In the genomic region with DNA sequence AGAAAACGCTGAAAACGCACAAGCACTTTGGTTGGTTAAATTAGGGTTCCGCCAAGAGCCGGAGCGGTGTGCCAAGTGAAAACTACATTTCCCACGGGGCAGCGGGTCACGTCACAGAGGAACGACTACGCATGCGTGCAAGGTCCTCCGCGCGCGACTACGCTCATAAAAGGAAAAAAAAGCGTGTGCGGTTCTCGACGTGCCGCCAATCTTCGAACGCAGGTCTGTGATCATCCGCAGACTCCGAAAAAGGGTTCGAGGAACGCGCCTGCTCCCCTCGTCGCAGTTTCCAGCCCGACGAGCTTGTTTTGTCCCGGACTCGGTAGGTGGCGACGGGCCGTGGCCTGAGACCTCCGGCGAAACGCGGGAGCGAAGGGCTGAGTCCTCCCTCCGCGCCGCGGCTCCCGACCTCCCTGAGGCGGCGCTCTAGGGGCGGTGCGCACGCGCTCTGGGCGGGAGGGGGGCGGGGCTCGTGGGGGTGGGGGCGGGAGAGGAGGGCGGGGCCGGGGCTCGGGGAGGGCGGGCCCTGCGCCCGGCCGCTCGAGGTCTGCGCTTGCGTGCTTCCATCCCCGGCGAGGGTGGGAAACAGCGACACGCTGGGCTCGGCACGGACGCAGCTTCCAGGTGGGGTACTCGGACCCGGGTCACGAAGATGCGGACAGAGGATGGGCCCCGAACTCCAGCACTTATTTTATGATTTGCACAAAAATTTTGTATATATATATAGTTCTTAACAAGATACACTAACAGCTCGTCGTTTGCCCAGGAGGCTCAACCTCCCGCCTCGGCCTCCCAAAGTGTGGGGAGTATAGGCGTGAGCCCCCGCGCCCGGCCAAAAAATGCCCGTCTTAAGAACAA, we compare ENCODE assay signal across 8 cellular contexts. TPM values are rescaled to one million over a fixed set of nuclear protein-coding genes. Genes with fewer than 3 reads are reported as not detected.
A peak's percentile ranks its signal among the peaks of the same experiment; 100 is the strongest.
DNase-seq lines count a peak whose midpoint lies in the region; ATAC-seq and TF ChIP-seq lines count a peak whose summit lies in the region.

A gene (plus strand): TSS at position 145 of the 858 bp plus-strand sequence. CDS start 27,150 bp downstream, outside the sequence.

- intact Hi-C loops in heart left ventricle (cut with DNase I) = loop anchor here in 8 of 10 donors (1.0 to 10.0 kb wide), 6 partner anchors 17 to 62 kb away; a partner anchor contains a TSS
- intact Hi-C loops in posterior vena cava (cut with DNase I) = no loop called here

- H3K9me3 Mint-ChIP-seq in T-cell = no peaks in the 10 kb centered on the region

- no peaks in the 10 kb centered on the region for H3K27me3 ChIP-seq in heart left ventricle
- no peaks in the 10 kb centered on the region for H3K27me3 ChIP-seq in upper lobe of left lung

- ATAC-seq in HG02798 (IDR thresholded peaks at IDR 0.05; ENCODE audit: poor library complexity, unreplicated experiment) (peak; percentile 88), T-cell (replicated peaks in 1 of 4) (peak; percentile 86 to 93 (median 86)), heart left ventricle (peak; percentile 93 to 97 (median 96)), upper lobe of left lung (ENCODE audit: low FRiP score in 2 of 2) (peak; percentile 96 to 98)

- TF ChIP-seq EP300 in upper lobe of left lung (IDR thresholded peaks at IDR 0.05) = peak in 1 of 4 donors; percentile 26

- TF ChIP-seq CTCF in GM12875 (IDR thresholded peaks at IDR 0.05; ENCODE audit: borderline replicate concordance, insufficient read depth, low read depth, low read length) = no peak
- TF ChIP-seq CTCF in heart left ventricle (IDR thresholded peaks at IDR 0.05) = peak in 9 of 12 donors; percentile 19 to 64 (median 48)
- TF ChIP-seq CTCF in upper lobe of left lung (IDR thresholded peaks at IDR 0.05) = peak in 5 of 6 experiments; percentile 24 to 47 (median 46)

- H3K9me3 ChIP-seq in heart left ventricle = no peaks in the 10 kb centered on the region
- no peaks in the 10 kb centered on the region for H3K9me3 ChIP-seq in upper lobe of left lung

- H3K4me3 Mint-ChIP-seq in T-cell = peak within 1 kb of the TSS; percentile 88

- CTCF ChIA-PET in T-cell (lab: Charles Lee) = no interaction called here

- 1 to 2% (median 2%) methylated on average over 69 to 88 of the region's 88 CpGs for WGBS in adipose tissue, 3 donors
- 2 to 3% (median 2%) methylated on average over 58 to 88 of the region's 88 CpGs for WGBS in heart left ventricle, 4 donors
- WGBS in upper lobe of left lung, 2 donors = 1 to 2% methylated on average over 38 to 70 of the region's 88 CpGs

- H3K4me1 ChIP-seq in heart left ventricle (peaks cover 0 to 37% (median 9%) of the 10 kb centered on the region in 12 donors), upper lobe of left lung (peaks cover 12 to 22% (median 17%) of the 10 kb centered on the region in 4 donors)

- TF ChIP-seq POLR2A in heart left ventricle (IDR thresholded peaks at IDR 0.05) (peak in 1 of 2 donors; percentile 85), upper lobe of left lung (IDR thresholded peaks at IDR 0.05) (peak in 3 of 4 donors; percentile 83 to 97 (median 84))

- H3K36me3 ChIP-seq in heart left ventricle (peaks cover 0 to 27% (median 12%) of the 10 kb centered on the region in 9 donors), upper lobe of left lung (peaks cover 0 to 27% (median 13%) of the 10 kb centered on the region in 4 donors)

- peaks cover 14% of the 10 kb centered on the region for H3K36me3 Mint-ChIP-seq in T-cell

- POLR2A ChIA-PET in T-cell (lab: Charles Lee) = no interaction called here

- peak within 1 kb of the TSS; percentile 96 to 97 for H3K27ac Mint-ChIP-seq in T-cell

- H3K27me3 Mint-ChIP-seq in T-cell = no peaks in the 10 kb centered on the region

- peaks cover 31 to 51% (median 39%) of the 10 kb centered on the region in 3 donors for H3K4me1 Mint-ChIP-seq in T-cell

- H3K27ac ChIP-seq in adipose tissue (ENCODE audit: low read depth, low read length) = peak within 1 kb of the TSS; percentile 77
- peak within 1 kb of the TSS; percentile 93 to 100 (median 98) for H3K27ac ChIP-seq in heart left ventricle
- H3K27ac ChIP-seq in upper lobe of left lung = peak within 1 kb of the TSS; percentile 93 to 98 (median 96)

- H3K4me3 ChIP-seq in GM12875 (ENCODE audit: low read depth, low read length) (peak within 1 kb of the TSS; percentile 58), heart left ventricle (peak within 1 kb of the TSS; percentile 39 to 94 (median 70)), upper lobe of left lung (peak within 1 kb of the TSS; percentile 44 to 86 (median 57))

- DNase-seq in NCI-H1436 (lab: John Stamatoyannopoulos, UW) (peak; percentile 91), T-cell (peak; percentile 86 to 94 (median 91)), heart left ventricle (peak; percentile 92 to 96 (median 94)), posterior vena cava (ENCODE audit: low spot score) (peak; percentile 98), upper lobe of left lung (peak; percentile 92 to 95)

RNA-seq across cellular contexts. Expression of the gene that starts here (rescaled TPM):
- total RNA-seq in T-cell = 10 to 100 TPM; 52.6 to 79.3 (median 74.6) TPM
- 10 to 100 TPM; 17.1 to 32.1 (median 17.5) TPM for polyA plus RNA-seq in adipose tissue
- 10 to 100 TPM; 11.1 to 27.9 (median 15.6) TPM for total RNA-seq in heart left ventricle
- 10 to 100 TPM; 14.4 to 20.9 TPM for polyA plus RNA-seq in heart left ventricle
- total RNA-seq in posterior vena cava = 10 to 100 TPM; 18.3 to 24.3 TPM
- 10 to 100 TPM; 24.8 to 67.1 (median 37.3) TPM for total RNA-seq in upper lobe of left lung

Comparison
In these comparisons a context has a peak if more than half of its experiments do, and no peak if none do; other contexts are left out.
1. Peak in every context shown above with its lines: DNase-seq, ATAC-seq, H3K4me3 ChIP-seq and H3K27ac ChIP-seq.
2. intact Hi-C loops: an anchor here in heart left ventricle (1.0 to 10.0 kb wide); none called in posterior vena cava.